10 cellular contexts compared by ENCODE assay signal in the genomic region with DNA sequence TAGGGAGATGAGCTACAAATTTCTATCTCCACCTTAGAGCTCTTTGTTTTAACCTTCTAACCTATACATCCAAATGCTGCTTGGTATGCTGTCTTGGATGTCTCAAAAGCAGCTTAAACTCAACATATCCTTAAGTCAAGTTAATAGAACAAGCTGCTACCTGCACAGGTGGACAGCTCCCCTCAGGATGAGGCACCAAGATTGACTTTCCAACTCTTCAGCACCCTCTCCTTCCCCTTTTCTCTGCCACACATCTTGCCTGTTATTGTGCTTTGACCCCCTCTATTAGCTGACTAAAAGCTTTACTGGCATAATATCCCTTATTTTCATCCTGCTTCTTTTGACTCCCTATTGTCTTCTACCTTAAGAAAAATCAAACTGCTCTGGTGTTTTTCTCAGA.
"Had no signal": no experiment of that assay in that cellular context is flagged by ENCODE, and none has a peak within 500 bp of the region (broad histone marks: within the 10 kb centered on the region; RNA-seq: fewer than 3 reads in every experiment).

No MANE protein-coding gene starts in this region.

- DNase-seq: GM23248, GOT3, H7, H9, HCEC 1CT, HFFc6 had no signal

- H3K27ac Mint-ChIP-seq: H9, HFFc6 had no signal

- H3K4me1 Mint-ChIP-seq: H9 had no signal

- H3K4me1 ChIP-seq: HAP-1 had no signal

- H3K4me3 Mint-ChIP-seq: H9, HFFc6 had no signal

- FAIRE-seq: H1, H54 had no signal

- H3K9ac ChIP-seq: GM23248 had no signal

- H2AFZ ChIP-seq: GM23248 had no signal

- H3K36me3 ChIP-seq: HAP-1 had no signal

- H3K9me3 ChIP-seq: HAP-1 had no signal

- ATAC-seq: HCT116 had no signal

- H3K9me3 Mint-ChIP-seq: H9 had no signal

- H3K4me3 ChIP-seq: GM23248, HAP-1 had no signal

- H3K27ac ChIP-seq: GM23248 had no signal
